Comparison of ENCODE assay signal across 9 cellular contexts in genomic region chr2:102520009-102520408, GRCh38.
A peak's percentile ranks its signal among the peaks of the same experiment; 100 is the strongest.
DNase-seq lines count a peak whose midpoint lies in the region; ATAC-seq, FAIRE-seq and TF ChIP-seq lines count a peak whose summit lies in the region.
"Had no signal": no experiment of that assay in that cellular context is flagged by ENCODE, and none has a peak within 500 bp of the region (broad histone marks: within the 10 kb centered on the region; RNA-seq: fewer than 3 reads in every experiment).

No MANE protein-coding gene starts in this region.

- no peak overlapping the region for H3K27ac Mint-ChIP-seq in stimulated activated naive B cell treated with anti-CD40 and anti-IgM and Interleukin-4, amounts not matched to agents 10 μg/mL and 1 μg/mL and 100 μg/mL, for 72 hours
- H3K27ac Mint-ChIP-seq: naive thymus-derived CD8-positive, alpha-beta T cell had no signal

- H3K4me1 Mint-ChIP-seq in stimulated activated naive B cell treated with anti-CD40 and anti-IgM and Interleukin-4, amounts not matched to agents 10 μg/mL and 1 μg/mL and 100 μg/mL, for 72 hours = no peaks in the 10 kb centered on the region

- peak; percentile 77 for TF ChIP-seq CTCF in D721Med (IDR thresholded peaks at IDR 0.05; ENCODE audit: insufficient read depth, missing control alignments)

- no peaks in the 10 kb centered on the region for H3K36me3 Mint-ChIP-seq in stimulated activated naive B cell treated with anti-CD40 and anti-IgM and Interleukin-4, amounts not matched to agents 10 μg/mL and 1 μg/mL and 100 μg/mL, for 72 hours
- H3K36me3 Mint-ChIP-seq: naive thymus-derived CD8-positive, alpha-beta T cell had no signal

- no peak for DNase-seq in D721Med (ENCODE audit: insufficient read length, low spot score)
- DNase-seq in GM19239 (ENCODE audit: insufficient read length, low spot score) = peak; percentile 4
- DNase-seq in HTR-8/SVneo (ENCODE audit: insufficient read length, low spot score) = peak; percentile 11
- peak; percentile 31 for DNase-seq in fibroblast of the conjunctiva (ENCODE audit: low read depth)
- DNase-seq in stimulated activated naive B cell treated with anti-CD40 and anti-IgM and Interleukin-4, amounts not matched to agents 10 μg/mL and 1 μg/mL and 100 μg/mL, for 72 hours = no peak
- DNase-seq in amniotic stem cell (lab: John Stamatoyannopoulos, UW) = no peak
- no peak for DNase-seq in globus pallidus (ENCODE audit: low spot score)

- ATAC-seq in SK-N-SH treated with all-trans-retinoic acid at 6 μM for 48 hours = peak; percentile 90
- peak; percentile 82 to 83 for ATAC-seq in stimulated activated naive B cell treated with anti-CD40 and anti-IgM and Interleukin-4, amounts not matched to agents 10 μg/mL and 1 μg/mL and 100 μg/mL, for 72 hours (replicated peaks)

- H3K9me3 Mint-ChIP-seq in stimulated activated naive B cell treated with anti-CD40 and anti-IgM and Interleukin-4, amounts not matched to agents 10 μg/mL and 1 μg/mL and 100 μg/mL, for 72 hours = no peaks in the 10 kb centered on the region
- H3K9me3 Mint-ChIP-seq: naive thymus-derived CD8-positive, alpha-beta T cell had no signal

- peaks cover 10 to 16% of the 10 kb centered on the region in 2 donors for H3K27me3 Mint-ChIP-seq in stimulated activated naive B cell treated with anti-CD40 and anti-IgM and Interleukin-4, amounts not matched to agents 10 μg/mL and 1 μg/mL and 100 μg/mL, for 72 hours

- no peak for FAIRE-seq in D721Med (lab: Jason Lieb, UNC)
- no peak for FAIRE-seq in GM19239 (lab: Jason Lieb, UNC)
- peak; percentile 33 for FAIRE-seq in HTR-8/SVneo (lab: Jason Lieb, UNC)

- H3K4me3 Mint-ChIP-seq in stimulated activated naive B cell treated with anti-CD40 and anti-IgM and Interleukin-4, amounts not matched to agents 10 μg/mL and 1 μg/mL and 100 μg/mL, for 72 hours = no peak overlapping the region
- H3K4me3 Mint-ChIP-seq: naive thymus-derived CD8-positive, alpha-beta T cell had no signal

TF ChIP-seq in SK-N-SH treated with all-trans-retinoic acid at 6 μM for 48 hours, 23 proteins besides CTCF, POLR2A, EP300 and RAD21:
- TF ChIP-seq PATZ1 (CRISPR knock-in tag; IDR thresholded peaks at IDR 0.05; ENCODE audit: borderline replicate concordance) (no peak), CSRNP3 (CRISPR knock-in tag; IDR thresholded peaks at IDR 0.05) (no peak), ZNF70 (CRISPR knock-in tag; IDR thresholded peaks at IDR 0.05) (no peak), POU6F1 (CRISPR knock-in tag; IDR thresholded peaks at IDR 0.05; ENCODE audit: borderline replicate concordance, low read depth) (no peak), BACH2 (CRISPR knock-in tag; IDR thresholded peaks at IDR 0.05; ENCODE audit: borderline replicate concordance) (no peak), TOX (CRISPR knock-in tag; IDR thresholded peaks at IDR 0.05; ENCODE audit: borderline replicate concordance) (no peak), TSHZ2 (CRISPR knock-in tag; IDR thresholded peaks at IDR 0.05) (no peak), ZFP30 (CRISPR knock-in tag; IDR thresholded peaks at IDR 0.05) (no peak), ARNTL (CRISPR knock-in tag; IDR thresholded peaks at IDR 0.05; ENCODE audit: borderline replicate concordance, low read depth) (no peak), CSDC2 (CRISPR knock-in tag; IDR thresholded peaks at IDR 0.05) (no peak), GLIS3 (CRISPR knock-in tag; IDR thresholded peaks at IDR 0.05) (no peak), OSR1 (CRISPR knock-in tag; IDR thresholded peaks at IDR 0.05) (no peak), ZNF8 (CRISPR knock-in tag; IDR thresholded peaks at IDR 0.05) (no peak), RARB (CRISPR knock-in tag; IDR thresholded peaks at IDR 0.05) (no peak), SNAI2 (CRISPR knock-in tag; IDR thresholded peaks at IDR 0.05) (no peak), TCF4 (CRISPR knock-in tag; IDR thresholded peaks at IDR 0.05; ENCODE audit: borderline replicate concordance) (no peak), PPARA (CRISPR knock-in tag; IDR thresholded peaks at IDR 0.05; ENCODE audit: borderline replicate concordance) (no peak), ZC3H10 (CRISPR knock-in tag; IDR thresholded peaks at IDR 0.05) (no peak), ISL1 (CRISPR knock-in tag; IDR thresholded peaks at IDR 0.05) (no peak)

Comparison
In these comparisons a context has a peak if more than half of its experiments do, and no peak if none do; other contexts are left out.
1. DNase-seq: peak in GM19239 (single experiment), HTR-8/SVneo (single experiment) and fibroblast of the conjunctiva (single experiment); none in D721Med (single experiment), stimulated activated naive B cell treated with anti-CD40 and anti-IgM and Interleukin-4, amounts not matched to agents 10 μg/mL and 1 μg/mL and 100 μg/mL, for 72 hours (single experiment), amniotic stem cell (single experiment) and globus pallidus (single experiment).